ENCODE assay signal across 17 cellular contexts in the genomic region with DNA sequence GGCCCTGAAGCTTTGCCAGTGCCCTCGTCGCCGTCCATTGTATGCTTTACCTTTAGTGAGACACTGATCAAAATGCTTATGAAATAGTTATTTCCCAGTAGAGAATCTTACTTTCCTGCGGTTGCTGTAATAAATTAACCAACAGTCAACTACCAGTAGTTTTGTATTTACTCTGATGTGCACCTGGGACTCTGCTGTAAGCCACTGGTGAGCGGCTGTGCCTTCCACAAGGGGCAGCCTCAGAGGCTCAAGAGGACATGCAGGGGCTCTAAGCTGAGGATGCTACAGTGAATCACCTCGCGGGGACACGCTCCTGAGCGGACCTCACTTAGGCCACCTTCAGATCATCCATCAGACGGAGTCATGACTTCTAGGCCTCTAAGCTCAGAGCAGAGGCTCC.
A peak's percentile ranks its signal among the peaks of the same experiment; 100 is the strongest.
DNase-seq lines count a peak whose midpoint lies in the region; ATAC-seq and TF ChIP-seq lines count a peak whose summit lies in the region.
"Had no signal": no experiment of that assay in that cellular context is flagged by ENCODE, and none has a peak within 500 bp of the region (broad histone marks: within the 10 kb centered on the region; RNA-seq: fewer than 3 reads in every experiment).

No MANE protein-coding gene starts in this region.

- H3K36me3 ChIP-seq in CD8-positive, alpha-beta memory T cell (ENCODE audit: insufficient read depth, low read length) = no peaks in the 10 kb centered on the region
- H3K36me3 ChIP-seq: tibial artery had no signal

- no peaks in the 10 kb centered on the region for H3K9me3 Mint-ChIP-seq in CD8-positive, alpha-beta memory T cell
- H3K9me3 Mint-ChIP-seq: dendritic cell treated with granulocyte-macrophage colony-stimulating factor and Interleukin-4, amounts not matched to agents 40 ng/mL and 50 ng/mL, for 4 days; natural killer cell had no signal

- peaks cover 0 to 3% (median 0%) of the 10 kb centered on the region in 3 donors for H3K4me1 Mint-ChIP-seq in CD8-positive, alpha-beta memory T cell
- H3K4me1 Mint-ChIP-seq: natural killer cell had no signal

- ATAC-seq in GM19452 (IDR thresholded peaks at IDR 0.05; ENCODE audit: unreplicated experiment) (peak; percentile 66), HG02943 (IDR thresholded peaks at IDR 0.05; ENCODE audit: low read depth, unreplicated experiment) (peak; percentile 74)
- ATAC-seq: natural killer cell had no signal

- POLR2A ChIA-PET in CD8-positive, alpha-beta memory T cell (lab: Charles Lee) = no interaction called here

- H3K27ac ChIP-seq in CD8-positive, alpha-beta memory T cell (ENCODE audit: low read depth, low read length) = no peak overlapping the region
- H3K27ac ChIP-seq: RWPE1, tibial artery had no signal

- H3K4me3 Mint-ChIP-seq in CD8-positive, alpha-beta memory T cell = no peak overlapping the region
- H3K4me3 Mint-ChIP-seq: dendritic cell treated with granulocyte-macrophage colony-stimulating factor and Interleukin-4, amounts not matched to agents 40 ng/mL and 50 ng/mL, for 4 days; natural killer cell had no signal

- DNase-seq in activated CD8-positive, alpha-beta memory T cell treated with anti-CD3 and anti-CD28 coated beads, Interleukin-2, amount 50 U/mL, for 48 hours = peak; percentile 40
- no peak for DNase-seq in CD8-positive, alpha-beta memory T cell
- DNase-seq in activated CD4-positive, CD25-positive, alpha-beta regulatory T cell treated with anti-CD3 and anti-CD28 coated beads, Interleukin-2, amount 50 U/mL, for 72 hours = no peak
- DNase-seq in CD1c-positive myeloid dendritic cell (ENCODE audit: extremely low spot score) (no peak), D341Med (ENCODE audit: low spot score) (no peak)
- DNase-seq: ACHN, foreskin melanocyte, kidney glomerular epithelial cell, natural killer cell, NCI-H226, T1000, tibial artery had no signal

- H3K27me3 Mint-ChIP-seq in CD8-positive, alpha-beta memory T cell = peaks cover 4 to 13% of the 10 kb centered on the region in 2 donors
- H3K27me3 Mint-ChIP-seq: dendritic cell treated with granulocyte-macrophage colony-stimulating factor and Interleukin-4, amounts not matched to agents 40 ng/mL and 50 ng/mL, for 4 days had no signal

- no peaks in the 10 kb centered on the region for H3K4me1 ChIP-seq in CD8-positive, alpha-beta memory T cell (ENCODE audit: insufficient read depth, low read length)
- H3K4me1 ChIP-seq: tibial artery had no signal

- CTCF ChIA-PET in CD8-positive, alpha-beta memory T cell (lab: Charles Lee) = interaction anchor here (1.0 to 1.3 kb wide), 2 partner anchors 15 to 33 kb away, joined by 3 to 5 read pairs; no protein-coding TSS in a partner anchor

- H3K4me3 ChIP-seq in CD8-positive, alpha-beta memory T cell (ENCODE audit: low read length) = no peak overlapping the region
- H3K4me3 ChIP-seq: tibial artery had no signal

- no peaks in the 10 kb centered on the region for H3K27me3 ChIP-seq in CD8-positive, alpha-beta memory T cell (ENCODE audit: insufficient read depth, low read length, poor library complexity, severe bottlenecking)

- H3K9me3 ChIP-seq in CD8-positive, alpha-beta memory T cell (ENCODE audit: low read length) = no peaks in the 10 kb centered on the region
- H3K9me3 ChIP-seq: tibial artery had no signal

- H3K27ac Mint-ChIP-seq in CD8-positive, alpha-beta memory T cell = no peak overlapping the region
- H3K27ac Mint-ChIP-seq: dendritic cell treated with granulocyte-macrophage colony-stimulating factor and Interleukin-4, amounts not matched to agents 40 ng/mL and 50 ng/mL, for 4 days; natural killer cell had no signal

- no peaks in the 10 kb centered on the region for H3K36me3 Mint-ChIP-seq in CD8-positive, alpha-beta memory T cell
- H3K36me3 Mint-ChIP-seq: natural killer cell had no signal

- TF ChIP-seq CTCF in GM12872 (IDR thresholded peaks at IDR 0.05; ENCODE audit: insufficient read depth, low read depth, low read length) = peak; percentile 40; the same call in 1 of the 3 replicates
